ENCODE assay signal across 8 cellular contexts in the genomic region with DNA sequence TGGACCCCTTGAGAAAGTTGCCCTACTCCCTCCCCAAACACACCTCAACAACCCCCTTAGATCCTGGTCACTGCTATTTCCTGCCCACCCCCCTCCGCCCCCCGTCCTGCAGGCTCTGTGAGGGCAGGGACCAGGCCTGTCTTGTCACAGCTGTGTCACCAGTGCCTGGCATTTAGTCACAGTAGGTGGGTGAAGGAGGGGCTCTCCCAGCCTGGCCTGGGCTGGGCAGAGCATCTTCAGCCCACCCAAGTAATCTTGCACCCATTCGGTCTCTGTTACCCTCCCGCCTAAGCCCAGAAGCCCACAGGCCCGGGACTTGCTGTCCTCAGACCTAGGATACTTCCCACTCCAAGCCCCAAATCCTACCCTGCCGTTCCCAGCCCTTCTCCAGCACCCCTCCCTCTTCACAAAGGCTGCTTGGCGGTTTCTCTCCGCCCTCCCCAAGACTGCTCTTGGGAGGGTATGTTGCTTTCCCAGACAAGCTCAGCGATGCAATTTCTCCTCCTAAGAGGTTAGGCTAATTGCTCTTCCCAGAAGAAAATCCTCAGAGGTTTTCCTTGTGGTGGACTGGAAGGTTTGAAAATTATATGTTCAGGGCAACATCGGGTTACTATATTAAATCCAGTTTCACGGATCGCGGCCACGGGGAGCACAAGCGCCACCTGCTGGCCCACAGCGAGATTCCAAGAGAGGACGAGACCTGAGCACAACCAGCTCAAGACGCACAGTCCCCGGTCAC. TPM values are rescaled to one million over a fixed set of nuclear protein-coding genes. Genes with fewer than 3 reads are reported as not detected.
DNase-seq lines count a peak whose midpoint lies in the region; ATAC-seq, FAIRE-seq and TF ChIP-seq lines count a peak whose summit lies in the region.

No MANE protein-coding gene starts in this region.

- peaks cover 10% of the 10 kb centered on the region; the same call in 1 of the 2 replicates for H3K4me1 ChIP-seq in GM12878 (ENCODE audit: control insufficient read depth, insufficient read depth, low read length)
- no peaks in the 10 kb centered on the region for H3K4me1 ChIP-seq in iPS-15b (ENCODE audit: control insufficient read depth, insufficient read depth, low read length)
- peaks cover 22% of the 10 kb centered on the region for H3K4me1 ChIP-seq in skeletal muscle satellite cell (ENCODE audit: control insufficient read depth, insufficient read depth, low read length)

- peak overlapping the region; percentile 83 for H3K4me2 ChIP-seq in GM12878 (ENCODE audit: control insufficient read depth, insufficient read depth)
- H3K4me2 ChIP-seq in skeletal muscle satellite cell (ENCODE audit: low read length) = peak overlapping the region; percentile 77

- TF ChIP-seq CTCF in GM12878 (IDR thresholded peaks at IDR 0.05 in 2 of 3, conservative IDR thresholded peaks at IDR 0.05 in 1 of 3; ENCODE audit: control insufficient read depth in 2 of 3, extremely low read depth in 1 of 3, insufficient read depth in 1 of 3, low read depth in 3 of 3, low read length in 3 of 3) = peak; percentile 90 to 91 (median 90)

- POLR2A ChIA-PET in GM12878 (lab: Charles Lee) = interaction anchor here (1.0 to 1.2 kb wide), 5 partner anchors 10 to 900 kb away, joined by 3 read pairs; no protein-coding TSS in a partner anchor

- in situ Hi-C loops in GM12878 (cut with MboI) = no loop called here

- 21% methylated on average over 19 of the region's 19 CpGs for WGBS in GM12878 (ENCODE audit: insufficient coverage, insufficient replicate concordance, low lambda C conversion rate, missing lambda C conversion rate)

- FAIRE-seq in TTC549 (lab: Jason Lieb, UNC) (peak; percentile 76), GM12878 (lab: Jason Lieb, UNC) (peak; percentile 85)

- peak overlapping the region; percentile 25; the same call in 1 of the 2 replicates for H3K4me3 ChIP-seq in GM12878
- H3K4me3 ChIP-seq in iPS-15b (ENCODE audit: low read depth, low read length) = peak overlapping the region; percentile 81
- peak overlapping the region; percentile 26 for H3K4me3 ChIP-seq in skeletal muscle satellite cell (ENCODE audit: low read length)

- H3K27me3 ChIP-seq in GM12878 (replicated peaks in 1 of 2; ENCODE audit: control insufficient read depth in 2 of 2, insufficient read depth in 2 of 2, low read length in 1 of 2) = no peaks in the 10 kb centered on the region
- no peaks in the 10 kb centered on the region for H3K27me3 ChIP-seq in iPS-15b (ENCODE audit: control insufficient read depth, insufficient read depth, low read length)
- no peaks in the 10 kb centered on the region for H3K27me3 ChIP-seq in skeletal muscle satellite cell (ENCODE audit: control insufficient read depth, insufficient read depth, low read length)

- ATAC-seq in GM12878 (peak; percentile 91), HG02973 (IDR thresholded peaks at IDR 0.05; ENCODE audit: unreplicated experiment) (no peak)

- RAD21 ChIA-PET in GM12878 (lab: Charles Lee; ENCODE audit: unreplicated experiment) = interaction anchor here (0.5 to 3.2 kb wide), 27 partner anchors 12 to 1010 kb away, joined by 3 to 20 read pairs (median 5); partner anchors contain the start of gene ZFP36L1

- CTCF ChIA-PET in GM12878 (lab: Yijun Ruan, JAX) = interaction anchor here (0.5 to 5.2 kb wide), 63 partner anchors 10 to 1033 kb away, joined by 3 to 231 read pairs (median 4); no protein-coding TSS in a partner anchor

- intact Hi-C loops in GM12878 (cut with micrococcal nuclease; ENCODE audit: unreplicated experiment) = loop anchor here (1.0 to 10.0 kb wide), 3 partner anchors 21 to 1009 kb away; no protein-coding TSS in a partner anchor

- no peaks in the 10 kb centered on the region; the same call in 2 of the 3 replicates for H3K9me3 ChIP-seq in GM12878 (replicated peaks; ENCODE audit: control insufficient read depth, insufficient read depth, low read length)
- no peaks in the 10 kb centered on the region for H3K9me3 ChIP-seq in iPS-15b (ENCODE audit: control insufficient read depth, insufficient read depth, low read length)
- no peaks in the 10 kb centered on the region for H3K9me3 ChIP-seq in skeletal muscle satellite cell (replicated peaks; ENCODE audit: low read length)

- H3K79me2 ChIP-seq in GM12878 (ENCODE audit: control insufficient read depth, insufficient read depth, low read length) = no peaks in the 10 kb centered on the region

- no peak for TF ChIP-seq POLR2A in GM12878 (IDR thresholded peaks at IDR 0.05; ENCODE audit: low read depth, low read length)

- peak overlapping the region; percentile 76 for H2AFZ ChIP-seq in GM12878 (ENCODE audit: control insufficient read depth, low read depth, low read length)

- H3K27ac ChIP-seq in GM12878 (ENCODE audit: control insufficient read depth, insufficient read depth) = no peak overlapping the region

- peak; percentile 74 for TF ChIP-seq RAD21 in GM12878 (IDR thresholded peaks at IDR 0.05; ENCODE audit: insufficient read depth, low read depth, low read length)

- no TSS peak for BruUV-seq in GM12878 (replicated peaks; lab: Mats Ljungman, UMichigan)

- H3K9ac ChIP-seq in GM12878 (ENCODE audit: control insufficient read depth, insufficient read depth, low read length) (no peak overlapping the region), iPS-15b (ENCODE audit: low read depth, low read length) (peak overlapping the region; percentile 32), skeletal muscle satellite cell (ENCODE audit: low read depth, low read length) (no peak overlapping the region)

- no peaks in the 10 kb centered on the region for H4K20me1 ChIP-seq in GM12878 (ENCODE audit: control insufficient read depth, insufficient read depth)

- peak; percentile 28 for DNase-seq in NK-92 treated with Interleukin-12 subunit alpha and Interleukin-12 subunit beta, amount 100 ng/mL, for 24 hours (lab: John Stamatoyannopoulos, UW)
- DNase-seq in NK-92 (lab: John Stamatoyannopoulos, UW; ENCODE audit: unreplicated experiment) (no peak), NCI-H146 treated with DMSO at 0.1 percent for 48 hours (lab: John Stamatoyannopoulos, UW; ENCODE audit: unreplicated experiment) (peak; percentile 1), GM12878 (ENCODE audit: low read depth, low spot score) (no peak)

- H3K36me3 ChIP-seq in GM12878 (ENCODE audit: control insufficient read depth in 2 of 2, insufficient read depth in 2 of 2, low read length in 1 of 2) (no peaks in the 10 kb centered on the region), iPS-15b (ENCODE audit: control insufficient read depth, insufficient read depth, low read length) (no peaks in the 10 kb centered on the region), skeletal muscle satellite cell (ENCODE audit: insufficient read depth, low read length) (peaks cover 17% of the 10 kb centered on the region)

- TF ChIP-seq EP300 in GM12878 (IDR thresholded peaks at IDR 0.05; ENCODE audit: borderline replicate concordance in 1 of 2, control insufficient read depth in 1 of 2, low read depth in 2 of 2, low read length in 2 of 2) = no peak

- SMC1A ChIA-PET in GM12878 (lab: Charles Lee; ENCODE audit: uncharacterized antibody, unreplicated experiment) = interaction anchor here (0.6 to 3.9 kb wide), 37 partner anchors 14 to 1016 kb away, joined by 3 to 41 read pairs (median 4); no protein-coding TSS in a partner anchor

TF ChIP-seq in GM12878, 131 proteins besides CTCF, POLR2A, EP300 and RAD21 (continues in another document):
- TF ChIP-seq SKIL (IDR thresholded peaks at IDR 0.05; ENCODE audit: low read depth, poor library complexity, severe bottlenecking) (peak; percentile 30), JUND (IDR thresholded peaks at IDR 0.05; ENCODE audit: low read depth, low read length) (no peak), MTA3 (IDR thresholded peaks at IDR 0.05; ENCODE audit: borderline replicate concordance, low read length) (no peak), ZSCAN29 (IDR thresholded peaks at IDR 0.05) (no peak)

RNA-seq across cellular contexts. Expression of gene ZFP36L1, which starts 50.8 kb away (rescaled TPM):
- total RNA-seq in GM12878 (2013; cell fraction: nucleolus; rRNA removed) = 120 and 134 TPM in 2 replicates
- total RNA-seq in GM12878 (2014; rRNA removed) (27.9 and 31.3 TPM in 2 replicates), GM12878 (2014; rRNA removed; fragmentation: Illumina TruSeq; extraction: Trizol) (27.0 and 28.3 TPM in 2 replicates), GM12878 (2021) (166 and 184 TPM in 2 replicates)
- polyA plus RNA-seq in GM12878 (2011; ENCODE audit: low read depth) = 21.7 TPM
- polyA plus RNA-seq in GM12878 (2011; rRNA removed) (47.4 and 53.5 TPM in 2 replicates), GM12878 (2014; fragmentation: Illumina TruSeq; extraction: Trizol) (69.3 and 78.7 TPM in 2 replicates), GM12878 (2014; fragmentation: Nextera tagmentation; extraction: Ambion mirVana) (10 to 100 TPM; 22.0 to 22.6 TPM), GM12878 (2014; rRNA removed) (96.1 and 121 TPM in 2 replicates), GM12878 (2016; fragmentation: Nextera tagmentation; extraction: Ambion mirVana) (100 to 1,000 TPM; 119 to 138 TPM)
- 143 and 162 TPM in 2 replicates for polyA plus RNA-seq in GM12878 (2011; cell fraction: cytosol; rRNA removed)
- 173 and 272 TPM in 2 replicates for polyA plus RNA-seq in GM12878 (2011; cell fraction: nucleus; rRNA removed)
- 67.3 and 98.4 TPM in 2 replicates for polyA plus RNA-seq in GM12878 (2012)
- polyA minus RNA-seq in GM12878 (2011; rRNA and poly(A)+ RNA removed) = 29.0 and 48.5 TPM in 2 replicates
- polyA minus RNA-seq in GM12878 (2011; cell fraction: cytosol; rRNA and poly(A)+ RNA removed) = 183 and 200 TPM in 2 replicates
- polyA minus RNA-seq in GM12878 (2011; cell fraction: nucleus; rRNA and poly(A)+ RNA removed) = 63.3 and 109 TPM in 2 replicates
- total RNA-seq in skeletal muscle satellite cell (2012; rRNA removed) = 97.0 and 105 TPM in 2 replicates

Comparison
In these comparisons a context has a peak if more than half of its experiments do, and no peak if none do; other contexts are left out.
1. DNase-seq: peak in NK-92 treated with Interleukin-12 subunit alpha and Interleukin-12 subunit beta, amount 100 ng/mL, for 24 hours (single experiment) and NCI-H146 treated with DMSO at 0.1 percent for 48 hours (single experiment); none in NK-92 (single experiment) and GM12878 (single experiment).
2. H3K4me3 ChIP-seq: peak in every context shown above with its lines; median percentile 81 in iPS-15b; 26 in skeletal muscle satellite cell; 25 in GM12878.